8 cellular contexts compared by ENCODE assay signal in genomic region chr19:33302175-33302973, GRCh38. TPM values are rescaled to one million over a fixed set of nuclear protein-coding genes. Genes with fewer than 3 reads are reported as not detected.
DNase-seq lines count a peak whose midpoint lies in the region; ATAC-seq and TF ChIP-seq lines count a peak whose summit lies in the region.

CEBPA (minus strand) TSS chr19:33302534; CDS start chr19:33302414, 120 bp downstream.

- TF ChIP-seq POLR2A in upper lobe of left lung (IDR thresholded peaks at IDR 0.05) = peak in 3 of 4 donors; percentile 95 to 100 (median 99)

- TF ChIP-seq EP300 in upper lobe of left lung (IDR thresholded peaks at IDR 0.05) = no peak

- H3K27me3 ChIP-seq in upper lobe of left lung = peaks cover 0 to 4% (median 1%) of the 10 kb centered on the region in 4 donors

- H3K36me3 ChIP-seq in upper lobe of left lung = no peaks in the 10 kb centered on the region

- H3K9me3 Mint-ChIP-seq in IgD-negative memory B cell (no peaks in the 10 kb centered on the region), osteocyte (ENCODE audit: unreplicated experiment) (no peaks in the 10 kb centered on the region)
- no peaks in the 10 kb centered on the region for H3K9me3 Mint-ChIP-seq in activated naive CD8-positive, alpha-beta T cell (ENCODE audit: low read depth)

- WGBS in upper lobe of left lung, 2 donors = 1 to 2% methylated on average over 26 to 49 of the region's 111 CpGs

- H3K9me3 ChIP-seq in upper lobe of left lung = no peaks in the 10 kb centered on the region

- intact Hi-C loops in Right ventricle myocardium superior (cut with DNase I) = loop anchor here (5.0 kb wide), 1 partner anchor 70 kb away; the partner anchor contains the start of gene CEBPG

- peaks cover 16 to 80% (median 58%) of the 10 kb centered on the region in 4 donors for H3K4me1 ChIP-seq in upper lobe of left lung

- H3K27ac Mint-ChIP-seq in IgD-negative memory B cell (no peak within 1 kb of the TSS), osteocyte (ENCODE audit: unreplicated experiment) (no peak within 1 kb of the TSS)
- H3K27ac Mint-ChIP-seq in activated naive CD8-positive, alpha-beta T cell = no peak within 1 kb of the TSS

- H3K4me3 Mint-ChIP-seq in IgD-negative memory B cell = peak within 1 kb of the TSS; percentile 71 to 84 (median 74)
- H3K4me3 Mint-ChIP-seq in activated naive CD8-positive, alpha-beta T cell = peak within 1 kb of the TSS; percentile 59
- peak within 1 kb of the TSS; percentile 72 for H3K4me3 Mint-ChIP-seq in osteocyte (ENCODE audit: unreplicated experiment)

- ATAC-seq in GM21515 (IDR thresholded peaks at IDR 0.05; ENCODE audit: unreplicated experiment) (peak; percentile 77), Right ventricle myocardium superior (ENCODE audit: poor library complexity) (peak; percentile 90), upper lobe of left lung (ENCODE audit: low FRiP score in 2 of 2) (peak; percentile 86 to 91)

- H3K4me3 ChIP-seq in upper lobe of left lung = peak within 1 kb of the TSS; percentile 57 to 79 (median 64)

- H3K27ac ChIP-seq in upper lobe of left lung = peak within 1 kb of the TSS; percentile 81 to 95 (median 88)

- no peaks in the 10 kb centered on the region for H3K36me3 Mint-ChIP-seq in IgD-negative memory B cell
- no peaks in the 10 kb centered on the region for H3K36me3 Mint-ChIP-seq in activated naive CD8-positive, alpha-beta T cell
- no peaks in the 10 kb centered on the region for H3K36me3 Mint-ChIP-seq in osteocyte (ENCODE audit: unreplicated experiment)

- DNase-seq in DMS 273 treated with DMSO at 0.1 percent for 48 hours (lab: John Stamatoyannopoulos, UW) (peak; percentile 41), SIG-M5 (lab: John Stamatoyannopoulos, UW) (peak; percentile 44), Right ventricle myocardium superior (peak; percentile 89), osteocyte (ENCODE audit: extremely low spot score, unreplicated experiment) (peak; percentile 90), upper lobe of left lung (peak; percentile 94 to 97)

- H3K27me3 Mint-ChIP-seq in IgD-negative memory B cell (peaks cover 29% of the 10 kb centered on the region), osteocyte (ENCODE audit: unreplicated experiment) (peaks cover 23% of the 10 kb centered on the region)
- H3K27me3 Mint-ChIP-seq in activated naive CD8-positive, alpha-beta T cell = peaks cover 13% of the 10 kb centered on the region

- H3K4me1 Mint-ChIP-seq in IgD-negative memory B cell (peaks cover 0 to 6% (median 5%) of the 10 kb centered on the region in 3 donors), osteocyte (ENCODE audit: unreplicated experiment) (peaks cover 2% of the 10 kb centered on the region)
- peaks cover 2% of the 10 kb centered on the region for H3K4me1 Mint-ChIP-seq in activated naive CD8-positive, alpha-beta T cell (ENCODE audit: low read depth)

- TF ChIP-seq CTCF in osteocyte (IDR thresholded peaks at IDR 0.05) (peak; percentile 60), upper lobe of left lung (IDR thresholded peaks at IDR 0.05) (peak; percentile 51 to 96 (median 92))

RNA-seq across cellular contexts. Expression of gene CEBPA, which starts in this region (rescaled TPM):
- 0.15 TPM for polyA plus RNA-seq in IgD-negative memory B cell
- total RNA-seq in Right ventricle myocardium superior = 3.4 TPM
- total RNA-seq in osteocyte = 0.86 and 1.4 TPM in 2 replicates
- 100 to 1,000 TPM in 3 of 6 donors, 10 to 100 TPM in 3; 53.5 to 183 (median 109) TPM for total RNA-seq in upper lobe of left lung

Comparison
In these comparisons a context has a peak if more than half of its experiments do, and no peak if none do; other contexts are left out.
1. Peak in every context shown above with its lines: DNase-seq, ATAC-seq, H3K4me3 ChIP-seq and H3K27ac ChIP-seq.
2. RNA of gene CEBPA (total RNA-seq): 53.5 to 183 TPM in upper lobe of left lung; 3.4 TPM in Right ventricle myocardium superior (single experiment) and 0.86 to 1.4 TPM in osteocyte; every median in the first group is over 10 times any median in the second.
3. DNase-seq: peak in every context shown above with its lines; median percentile 96 in upper lobe of left lung; 90 in osteocyte; 89 in Right ventricle myocardium superior; 44 in SIG-M5; 41 in DMS 273 treated with DMSO at 0.1 percent for 48 hours.